ENCODE assay signal across 8 cellular contexts in genomic region chr1:226308723-226309397, GRCh38. TPM values are rescaled to one million over a fixed set of nuclear protein-coding genes. Genes with fewer than 3 reads are reported as not detected.
DNase-seq lines count a peak whose midpoint lies in the region; ATAC-seq and TF ChIP-seq lines count a peak whose summit lies in the region.

LIN9 (minus strand) TSS chr1:226309164; CDS start chr1:226309139, 25 bp downstream.

- ATAC-seq in HG02642 (IDR thresholded peaks at IDR 0.05; ENCODE audit: poor library complexity, unreplicated experiment) = peak; percentile 83
- ATAC-seq in activated naive CD8-positive, alpha-beta T cell treated with anti-CD3 and anti-CD28 coated beads, Interleukin-2, amount 10 ng/mL, durations not matched to agents 7 days and 5 days (ENCODE audit: low read depth) = peak; percentile 87

- no peaks in the 10 kb centered on the region for H3K9me3 Mint-ChIP-seq in activated naive CD8-positive, alpha-beta T cell treated with anti-CD3 and anti-CD28 coated beads, Interleukin-2, amount 10 ng/mL, durations not matched to agents 7 days and 5 days

- peaks cover 18% of the 10 kb centered on the region for H3K27me3 Mint-ChIP-seq in activated naive CD8-positive, alpha-beta T cell treated with anti-CD3 and anti-CD28 coated beads, Interleukin-2, amount 10 ng/mL, durations not matched to agents 7 days and 5 days

- TF ChIP-seq CTCF in GM12872 (IDR thresholded peaks at IDR 0.05; ENCODE audit: insufficient read depth, low read depth, low read length) (0 out of 3 replicates have a peak, but pooled peaks have one; percentile 2), SU-DHL-6 (IDR thresholded peaks at IDR 0.05; ENCODE audit: insufficient read depth, low read length, poor library complexity, severe bottlenecking) (no peak), tibial nerve (IDR thresholded peaks at IDR 0.05) (no peak)

- peak within 1 kb of the TSS; percentile 99 for H3K4ac ChIP-seq in trophoblast cell (ENCODE audit: low read depth, low read length)

- peak within 1 kb of the TSS; percentile 99 for H2AK5ac ChIP-seq in trophoblast cell (ENCODE audit: low read length)

- H3K14ac ChIP-seq in trophoblast cell (ENCODE audit: low read length) = peak within 1 kb of the TSS; percentile 100

- H3K4me1 Mint-ChIP-seq in activated naive CD8-positive, alpha-beta T cell treated with anti-CD3 and anti-CD28 coated beads, Interleukin-2, amount 10 ng/mL, durations not matched to agents 7 days and 5 days = peaks cover 21% of the 10 kb centered on the region

- no peaks in the 10 kb centered on the region for H3K27me3 ChIP-seq in SU-DHL-6 (ENCODE audit: low read length)
- no peaks in the 10 kb centered on the region for H3K27me3 ChIP-seq in trophoblast cell (ENCODE audit: insufficient read depth, low read length)
- no peaks in the 10 kb centered on the region for H3K27me3 ChIP-seq in tibial nerve

- POLR2A ChIA-PET in activated naive CD8-positive, alpha-beta T cell treated with anti-CD3 and anti-CD28 coated beads, Interleukin-2, amount 10 ng/mL, durations not matched to agents 7 days and 5 days (lab: Charles Lee) = interaction anchor here (0.6 to 2.8 kb wide), 15 partner anchors 9 to 831 kb away, joined by 3 to 25 read pairs (median 4); partner anchors contain the start of genes H3-3A, PARP1 and SDE2

- H4K20me1 ChIP-seq in SU-DHL-6 (ENCODE audit: low read depth, low read length) = no peaks in the 10 kb centered on the region

- intact Hi-C loops in cardiac septum (cut with DNase I) = loop anchor here (2.0 kb wide), 1 partner anchor 100 kb away; the partner anchor contains the start of gene PARP1

- H4K8ac ChIP-seq in trophoblast cell (ENCODE audit: low read depth, low read length) = peak within 1 kb of the TSS; percentile 100

- H3K9ac ChIP-seq in SU-DHL-6 (ENCODE audit: low read length) (peak within 1 kb of the TSS; percentile 100), trophoblast cell (ENCODE audit: low read length) (peak within 1 kb of the TSS; percentile 100)

- no CpG with 5 or more reads among the region's 77 CpGs for WGBS in trophoblast cell (ENCODE audit: extremely low coverage, insufficient coverage, insufficient read length)
- WGBS in tibial nerve, 2 donors = 0 to 1% methylated on average over 23 to 40 of the region's 77 CpGs

- H3K4me2 ChIP-seq in SU-DHL-6 (ENCODE audit: low read depth, low read length, poor library complexity, severe bottlenecking) (peak within 1 kb of the TSS; percentile 95), trophoblast cell (ENCODE audit: low read length) (peak within 1 kb of the TSS; percentile 91)

- peak within 1 kb of the TSS; percentile 95 for H2AFZ ChIP-seq in SU-DHL-6 (ENCODE audit: low read depth, low read length, severe bottlenecking)
- peak within 1 kb of the TSS; percentile 99 for H2AFZ ChIP-seq in trophoblast cell (ENCODE audit: insufficient read depth, low read length, poor library complexity)

- no peaks in the 10 kb centered on the region for H3K9me3 ChIP-seq in SU-DHL-6 (ENCODE audit: insufficient read depth, low read length)
- H3K9me3 ChIP-seq in trophoblast cell (ENCODE audit: insufficient read depth, low read depth, low read length) = no peaks in the 10 kb centered on the region
- H3K9me3 ChIP-seq in tibial nerve = no peaks in the 10 kb centered on the region

- DNase-seq in NCI-H1105 (lab: John Stamatoyannopoulos, UW) = peak; percentile 70
- DNase-seq in activated naive CD8-positive, alpha-beta T cell treated with anti-CD3 and anti-CD28 coated beads, Interleukin-2, amount 10 ng/mL, durations not matched to agents 7 days and 5 days = peak; percentile 96
- DNase-seq in cardiac septum (ENCODE audit: low spot score) = peak; percentile 96
- DNase-seq in trophoblast cell = peak; percentile 91 to 97
- peak; percentile 79 to 89 for DNase-seq in tibial nerve (ENCODE audit: low spot score in 2 of 2)

- peak within 1 kb of the TSS; percentile 91 for H2BK12ac ChIP-seq in trophoblast cell (ENCODE audit: low read length)

- H3K36me3 ChIP-seq in SU-DHL-6 (ENCODE audit: low read length) = no peaks in the 10 kb centered on the region
- no peaks in the 10 kb centered on the region for H3K36me3 ChIP-seq in trophoblast cell (ENCODE audit: control insufficient read depth in 1 of 2, insufficient read depth in 2 of 2, low read length in 2 of 2)
- H3K36me3 ChIP-seq in tibial nerve = no peaks in the 10 kb centered on the region

- H3K18ac ChIP-seq in trophoblast cell (ENCODE audit: low read length) = peak within 1 kb of the TSS; percentile 100

- H3K79me1 ChIP-seq in trophoblast cell (ENCODE audit: low read length) = peaks cover 18% of the 10 kb centered on the region

- H3K4me1 ChIP-seq in trophoblast cell (ENCODE audit: control insufficient read depth in 1 of 2, insufficient read depth in 2 of 2, low read length in 2 of 2) = peaks cover 5 to 6% of the 10 kb centered on the region in 2 experiments
- H3K4me1 ChIP-seq in tibial nerve = peaks cover 0 to 22% (median 8%) of the 10 kb centered on the region in 4 donors

- H2BK5ac ChIP-seq in trophoblast cell (ENCODE audit: low read depth, low read length, poor library complexity) = peak within 1 kb of the TSS; percentile 99

- peak within 1 kb of the TSS; percentile 100 for H4K91ac ChIP-seq in trophoblast cell (ENCODE audit: low read depth, low read length)

- H3K27ac Mint-ChIP-seq in activated naive CD8-positive, alpha-beta T cell treated with anti-CD3 and anti-CD28 coated beads, Interleukin-2, amount 10 ng/mL, durations not matched to agents 7 days and 5 days = peak within 1 kb of the TSS; percentile 92

- peak in 1 of 2 donors; percentile 63 for TF ChIP-seq EP300 in tibial nerve (IDR thresholded peaks at IDR 0.05)

- H3F3A ChIP-seq in SU-DHL-6 (ENCODE audit: insufficient read depth) = peaks cover 16% of the 10 kb centered on the region; the same call in 1 of the 2 replicates

- peak in 1 of 2 donors; percentile 23 for TF ChIP-seq POLR2A in tibial nerve (IDR thresholded peaks at IDR 0.05)

- peak within 1 kb of the TSS; percentile 90 for H3K4me3 Mint-ChIP-seq in activated naive CD8-positive, alpha-beta T cell treated with anti-CD3 and anti-CD28 coated beads, Interleukin-2, amount 10 ng/mL, durations not matched to agents 7 days and 5 days

- H3K23ac ChIP-seq in trophoblast cell (ENCODE audit: low read length) = no peak within 1 kb of the TSS

- H3K27ac ChIP-seq in SU-DHL-6 (ENCODE audit: low read depth, low read length) (peak within 1 kb of the TSS; percentile 80), trophoblast cell (ENCODE audit: low read depth, low read length) (peak within 1 kb of the TSS; percentile 96), tibial nerve (peak within 1 kb of the TSS; percentile 49 to 83 (median 60))

- H3K4me3 ChIP-seq in SU-DHL-6 (ENCODE audit: insufficient read depth, low read length, poor library complexity, severe bottlenecking) (peak within 1 kb of the TSS; percentile 96), trophoblast cell (ENCODE audit: low read depth, low read length) (peak within 1 kb of the TSS; percentile 97), tibial nerve (peak within 1 kb of the TSS; percentile 82 to 100 (median 98))

- peaks cover 4% of the 10 kb centered on the region for H3K36me3 Mint-ChIP-seq in activated naive CD8-positive, alpha-beta T cell treated with anti-CD3 and anti-CD28 coated beads, Interleukin-2, amount 10 ng/mL, durations not matched to agents 7 days and 5 days

- H3K79me2 ChIP-seq in SU-DHL-6 (ENCODE audit: insufficient read depth, low read length) (peaks cover 51% of the 10 kb centered on the region), trophoblast cell (ENCODE audit: control insufficient read depth, insufficient read depth, low read length, poor library complexity) (peaks cover 14% of the 10 kb centered on the region)

- H3K9me2 ChIP-seq in SU-DHL-6 (replicated peaks; ENCODE audit: insufficient read depth, low read length) = no peaks in the 10 kb centered on the region

- peak within 1 kb of the TSS; percentile 100 for H4K12ac ChIP-seq in trophoblast cell (ENCODE audit: low read depth, low read length)

- H2BK120ac ChIP-seq in trophoblast cell (ENCODE audit: insufficient read depth, low read length, poor library complexity) = peak within 1 kb of the TSS; percentile 100

RNA-seq across cellular contexts. Expression of gene LIN9, which starts in this region (rescaled TPM):
- total RNA-seq in activated naive CD8-positive, alpha-beta T cell treated with anti-CD3 and anti-CD28 coated beads, Interleukin-2, amount 10 ng/mL, durations not matched to agents 7 days and 5 days = 10 to 100 TPM; 11.0 to 11.1 TPM
- total RNA-seq in cardiac septum (13.1 TPM), tibial nerve (1 to 10 TPM; 1.3 to 2.4 (median 2.2) TPM)
- polyA plus RNA-seq in trophoblast cell (2013) = 11.3 and 11.4 TPM in 2 replicates

Comparison
In these comparisons a context has a peak if more than half of its experiments do, and no peak if none do; other contexts are left out.
1. Peak in every context shown above with its lines: DNase-seq, ATAC-seq, H3K4me3 ChIP-seq and H3K27ac ChIP-seq.